In the genomic region with DNA sequence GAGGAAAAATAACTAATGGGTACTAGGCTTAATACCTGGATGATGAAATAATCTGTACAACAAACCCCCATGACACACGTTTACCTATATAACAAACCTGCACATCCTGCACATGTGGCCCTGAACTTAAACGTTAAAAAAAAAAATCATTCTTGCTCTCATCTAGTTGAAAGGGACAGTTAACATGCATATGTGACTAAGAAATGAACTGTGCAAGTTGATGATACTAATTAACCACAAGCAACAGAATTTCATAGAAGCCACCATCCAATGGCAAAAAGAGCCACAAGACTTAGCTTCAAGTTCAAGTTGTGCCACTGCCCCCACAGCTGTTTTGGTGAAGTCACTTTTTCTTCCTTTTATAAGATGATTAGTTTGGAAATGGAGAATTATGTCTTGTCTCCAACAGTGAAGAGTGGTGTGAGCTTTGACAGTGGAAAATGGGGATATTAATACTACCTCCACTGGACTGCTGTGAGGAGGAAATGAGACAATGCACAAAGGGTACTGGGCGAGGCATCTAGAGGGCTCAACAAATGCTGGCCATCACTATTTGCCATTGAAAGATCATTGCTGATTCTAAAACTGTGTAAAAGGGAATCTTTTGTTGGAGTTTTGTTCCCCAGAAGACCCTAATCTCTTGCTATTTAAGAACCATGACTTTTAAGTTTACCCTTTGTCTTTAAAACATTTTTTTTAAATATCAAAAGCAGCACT, we compare ENCODE assay signal across 20 cellular contexts.
DNase-seq lines count a peak whose midpoint lies in the region; ATAC-seq and TF ChIP-seq lines count a peak whose summit lies in the region.
"Had no signal": no experiment of that assay in that cellular context is flagged by ENCODE, and none has a peak within 500 bp of the region (broad histone marks: within the 10 kb centered on the region; RNA-seq: fewer than 3 reads in every experiment).

No MANE protein-coding gene starts in this region.

- intact Hi-C loops in PC-3 (cut with micrococcal nuclease) (no loop called here), vagina (cut with DNase I) (no loop called here), esophagus squamous epithelium (cut with DNase I) (no loop called here)

- ATAC-seq in GM19324 (IDR thresholded peaks at IDR 0.05; ENCODE audit: low FRiP score, unreplicated experiment) (peak; percentile 25), HG02981 (IDR thresholded peaks at IDR 0.05; ENCODE audit: unreplicated experiment) (peak; percentile 37), PC-3 (no peak), HG03159 (IDR thresholded peaks at IDR 0.05; ENCODE audit: unreplicated experiment) (no peak), HG03565 (IDR thresholded peaks at IDR 0.05; ENCODE audit: unreplicated experiment) (no peak)
- ATAC-seq: natural killer cell treated with Interleukin-12 subunit alpha and Interleukin-12 subunit beta and Interleukin-15 and Interleukin-18, amount 100 ng/mL, for 72 hours had no signal

- H3K27me3 ChIP-seq in PC-3 (ENCODE audit: low read length) (no peaks in the 10 kb centered on the region), vagina (no peaks in the 10 kb centered on the region), esophagus squamous epithelium (no peaks in the 10 kb centered on the region)
- H3K27me3 ChIP-seq: SJSA1, uterus had no signal

- H3K9me3 ChIP-seq in PC-3 (ENCODE audit: low read length) (no peaks in the 10 kb centered on the region), vagina (no peaks in the 10 kb centered on the region), esophagus squamous epithelium (no peaks in the 10 kb centered on the region)
- H3K9me3 ChIP-seq: SJSA1, uterus had no signal

- H4K20me1 ChIP-seq in PC-3 (ENCODE audit: low read length) = no peaks in the 10 kb centered on the region

- CTCF ChIA-PET in PC-3 (lab: Charles Lee) = no interaction called here

- H3K4me2 ChIP-seq in PC-3 (ENCODE audit: low read length) = peak overlapping the region; percentile 8; the same call in 1 of the 2 replicates

- BruUV-seq in PC-3 (replicated peaks; lab: Mats Ljungman, UMichigan) = no TSS peak

- POLR2A ChIA-PET in PC-3 (lab: Charles Lee; ENCODE audit: unreplicated experiment) = no interaction called here

- no peak for TF ChIP-seq POLR2A in vagina (IDR thresholded peaks at IDR 0.05)
- no peak for TF ChIP-seq POLR2A in esophagus squamous epithelium (IDR thresholded peaks at IDR 0.05)

- H3K9me2 ChIP-seq in PC-3 (replicated peaks; ENCODE audit: low read length) = no peaks in the 10 kb centered on the region

- H3K27ac ChIP-seq in PC-3 (ENCODE audit: low read length) (peak overlapping the region; percentile 61), vagina (no peak overlapping the region), esophagus squamous epithelium (no peak overlapping the region)
- H3K27ac ChIP-seq: SJSA1, uterus had no signal

- WGBS in esophagus squamous epithelium, 2 donors = 69 to 74% methylated on average over 3 of the region's 3 CpGs

- no peak overlapping the region for H2AFZ ChIP-seq in PC-3 (ENCODE audit: low read length)

- peaks cover 13% of the 10 kb centered on the region for H3K4me1 ChIP-seq in PC-3 (ENCODE audit: insufficient read depth, low read length)
- H3K4me1 ChIP-seq in vagina = peaks cover 16% of the 10 kb centered on the region
- peaks cover 0 to 8% (median 0%) of the 10 kb centered on the region in 3 donors for H3K4me1 ChIP-seq in esophagus squamous epithelium
- H3K4me1 ChIP-seq: uterus had no signal

- peak overlapping the region; percentile 41; the same call in 1 of the 2 replicates for H3K4me3 ChIP-seq in GM08714 (ENCODE audit: low read length)
- no peak overlapping the region for H3K4me3 ChIP-seq in PC-3 (ENCODE audit: low read length)
- H3K4me3 ChIP-seq in vagina = no peak overlapping the region
- H3K4me3 ChIP-seq in esophagus squamous epithelium = no peak overlapping the region
- H3K4me3 ChIP-seq: SJSA1, uterus had no signal

- no peaks in the 10 kb centered on the region for H3F3A ChIP-seq in PC-3 (ENCODE audit: low read length, unreplicated experiment)

- DNase-seq in PC-3 (no peak), vagina (ENCODE audit: extremely low spot score in 2 of 2) (no peak), esophagus squamous epithelium (lab: John Stamatoyannopoulos, UW) (no peak)
- DNase-seq: activated CD4-positive, CD25-positive, alpha-beta regulatory T cell; activated T-cell treated with anti-CD3 and anti-CD28 coated beads, Interleukin-2, amount 50 U/mL, for 48 hours; hippocampal formation; KG1; mesendoderm; NCI-H1105; NCI-H526; stimulated activated CD4-positive, alpha-beta T cell treated with anti-CD3 and anti-CD28 coated beads, Interleukin-2, amount 100 ng/mL, for 24 hours; substantia nigra; uterus had no signal

- peak overlapping the region; percentile 37 for H3K9ac ChIP-seq in PC-3 (ENCODE audit: low read length)

- H3K36me3 ChIP-seq in PC-3 (ENCODE audit: low read depth, low read length) (no peaks in the 10 kb centered on the region), vagina (no peaks in the 10 kb centered on the region), esophagus squamous epithelium (no peaks in the 10 kb centered on the region)
- H3K36me3 ChIP-seq: SJSA1, uterus had no signal

- no peaks in the 10 kb centered on the region for H3K79me2 ChIP-seq in PC-3 (ENCODE audit: low read length)

- TF ChIP-seq CTCF in PC-3 (conservative IDR thresholded peaks at IDR 0.05; ENCODE audit: low read depth, low read length) (no peak), vagina (IDR thresholded peaks at IDR 0.05) (no peak), esophagus squamous epithelium (IDR thresholded peaks at IDR 0.05) (no peak)

Comparison
In these comparisons a context has a peak if more than half of its experiments do, and no peak if none do; other contexts are left out.
1. ATAC-seq: peak in GM19324 (single experiment) and HG02981 (single experiment); none in PC-3 (single experiment), HG03159 (single experiment) and HG03565 (single experiment).